In the genomic region with DNA sequence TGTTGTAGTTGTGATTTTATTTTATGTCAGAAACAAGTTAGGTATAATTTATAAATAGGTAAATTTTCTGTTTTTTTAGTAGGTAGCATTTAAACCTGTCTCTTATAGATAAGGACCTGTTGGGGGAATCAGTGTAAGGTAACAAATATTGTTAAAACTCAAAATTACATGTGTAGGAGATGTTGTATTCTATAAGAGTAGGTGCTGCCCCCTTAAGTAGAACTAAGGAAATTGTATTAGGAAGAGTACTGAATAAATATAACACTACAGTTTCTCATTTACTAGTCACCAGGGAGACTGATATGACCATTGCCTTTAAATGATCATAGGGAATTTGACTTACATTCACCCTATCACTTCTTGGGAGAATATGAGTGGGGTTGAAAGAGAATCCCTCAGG, we compare ENCODE assay signal across 9 cellular contexts. TPM values are rescaled to one million over a fixed set of nuclear protein-coding genes. Genes with fewer than 3 reads are reported as not detected.
DNase-seq lines count a peak whose midpoint lies in the region; ATAC-seq lines count a peak whose summit lies in the region.
"Had no signal": no experiment of that assay in that cellular context is flagged by ENCODE, and none has a peak within 500 bp of the region (broad histone marks: within the 10 kb centered on the region; RNA-seq: fewer than 3 reads in every experiment).

No MANE protein-coding gene starts in this region.

- peaks cover 22% of the 10 kb centered on the region for H3K36me3 Mint-ChIP-seq in stimulated activated memory B cell treated with anti-CD40 and anti-IgM and Interleukin-4, amounts not matched to agents 10 μg/mL and 1 μg/mL and 100 μg/mL, for 72 hours

- no peak overlapping the region for H2AK5ac ChIP-seq in mesendoderm (ENCODE audit: low read length)

- H3K27ac Mint-ChIP-seq in stimulated activated memory B cell treated with anti-CD40 and anti-IgM and Interleukin-4, amounts not matched to agents 10 μg/mL and 1 μg/mL and 100 μg/mL, for 72 hours, result no peak overlapping the region
- H3K27ac Mint-ChIP-seq: activated CD4-positive, alpha-beta T cell treated with anti-CD3 and anti-CD28 coated beads, Interleukin-2, amount 10 ng/mL, durations not matched to agents 24 days and 14 days had no signal

- no peaks in the 10 kb centered on the region for H3K79me2 ChIP-seq in mesendoderm (ENCODE audit: control insufficient read depth, insufficient read depth, low read length)

- H4K8ac ChIP-seq in mesendoderm (ENCODE audit: low read depth, low read length), result no peak overlapping the region

- H3K4me1 ChIP-seq in mesendoderm (ENCODE audit: control insufficient read depth, low read depth, low read length), result no peaks in the 10 kb centered on the region

- peak; percentile 42 for ATAC-seq in HG03175 (IDR thresholded peaks at IDR 0.05; ENCODE audit: unreplicated experiment)
- no peak for ATAC-seq in stimulated activated memory B cell treated with anti-CD40 and anti-IgM and Interleukin-4, amounts not matched to agents 10 μg/mL and 1 μg/mL and 100 μg/mL, for 72 hours

- no peak overlapping the region for H2BK15ac ChIP-seq in mesendoderm (replicated peaks; ENCODE audit: low read depth)

- DNase-seq in DMS114 treated with DMSO at 0.1 percent for 48 hours (lab: John Stamatoyannopoulos, UW; ENCODE audit: unreplicated experiment) (peak; percentile 22), amniotic epithelial cell (ENCODE audit: low read depth) (peak; percentile 33), mesendoderm (peak; percentile 26), cortex of kidney (lab: John Stamatoyannopoulos, UW) (no peak), HuH-7.5 (ENCODE audit: low spot score) (no peak)
- DNase-seq: activated CD4-positive, alpha-beta T cell treated with anti-CD3 and anti-CD28 coated beads, Interleukin-2, amount 10 ng/mL, durations not matched to agents 24 days and 14 days; stimulated activated CD8-positive, alpha-beta memory T cell treated with anti-CD3 and anti-CD28 coated beads, Interleukin-4, amount 100 ng/mL, for 48 hours had no signal

- no peak overlapping the region for H3K4me2 ChIP-seq in mesendoderm (ENCODE audit: low read length)

- H3K36me3 ChIP-seq in mesendoderm (ENCODE audit: control insufficient read depth, insufficient read depth, low read length), result no peaks in the 10 kb centered on the region

- no peaks in the 10 kb centered on the region for H3K27me3 Mint-ChIP-seq in stimulated activated memory B cell treated with anti-CD40 and anti-IgM and Interleukin-4, amounts not matched to agents 10 μg/mL and 1 μg/mL and 100 μg/mL, for 72 hours
- H3K27me3 Mint-ChIP-seq: activated CD4-positive, alpha-beta T cell treated with anti-CD3 and anti-CD28 coated beads, Interleukin-2, amount 10 ng/mL, durations not matched to agents 24 days and 14 days had no signal

- H2BK5ac ChIP-seq in mesendoderm (ENCODE audit: low read length), result no peak overlapping the region

- H3K27ac ChIP-seq in mesendoderm (ENCODE audit: low read depth, low read length), result no peak overlapping the region

- H3K79me1 ChIP-seq in mesendoderm (ENCODE audit: low read length), result no peaks in the 10 kb centered on the region

- H3K9ac ChIP-seq in mesendoderm (ENCODE audit: low read length), result no peak overlapping the region

- H3K9me3 Mint-ChIP-seq in stimulated activated memory B cell treated with anti-CD40 and anti-IgM and Interleukin-4, amounts not matched to agents 10 μg/mL and 1 μg/mL and 100 μg/mL, for 72 hours, result no peaks in the 10 kb centered on the region
- H3K9me3 Mint-ChIP-seq: activated CD4-positive, alpha-beta T cell treated with anti-CD3 and anti-CD28 coated beads, Interleukin-2, amount 10 ng/mL, durations not matched to agents 24 days and 14 days had no signal

- no peak overlapping the region for H3K4ac ChIP-seq in mesendoderm (ENCODE audit: low read depth, low read length)

- H3K4me1 Mint-ChIP-seq in stimulated activated memory B cell treated with anti-CD40 and anti-IgM and Interleukin-4, amounts not matched to agents 10 μg/mL and 1 μg/mL and 100 μg/mL, for 72 hours, result no peaks in the 10 kb centered on the region

- H3K18ac ChIP-seq in mesendoderm (ENCODE audit: low read length), result no peak overlapping the region

- H3K27me3 ChIP-seq in mesendoderm (ENCODE audit: insufficient read depth, low read length, poor library complexity), result no peaks in the 10 kb centered on the region

- H3K23ac ChIP-seq in mesendoderm (ENCODE audit: low read length), result no peak overlapping the region

- H3K4me3 Mint-ChIP-seq in stimulated activated memory B cell treated with anti-CD40 and anti-IgM and Interleukin-4, amounts not matched to agents 10 μg/mL and 1 μg/mL and 100 μg/mL, for 72 hours, result no peak overlapping the region
- H3K4me3 Mint-ChIP-seq: activated CD4-positive, alpha-beta T cell treated with anti-CD3 and anti-CD28 coated beads, Interleukin-2, amount 10 ng/mL, durations not matched to agents 24 days and 14 days had no signal

- no peak overlapping the region for H3K56ac ChIP-seq in mesendoderm (ENCODE audit: low read length)

- no peak overlapping the region for H3K4me3 ChIP-seq in mesendoderm (ENCODE audit: low read length)

- no peak overlapping the region for H2BK120ac ChIP-seq in mesendoderm (ENCODE audit: low read depth, low read length)

- no peak overlapping the region for H4K5ac ChIP-seq in mesendoderm (ENCODE audit: low read length)

RNA-seq across cellular contexts. Expression of gene SLC25A36, which starts 31.2 kb away (rescaled TPM):
- polyA plus RNA-seq in mesendoderm (2013, experiment 1 of 2), result 31.3 TPM
- 32.8 TPM for polyA plus RNA-seq in mesendoderm (2013, experiment 2 of 2)

Comparison
In these comparisons a context has a peak if more than half of its experiments do, and no peak if none do; other contexts are left out.
1. DNase-seq: peak in DMS114 treated with DMSO at 0.1 percent for 48 hours (single experiment), amniotic epithelial cell (single experiment) and mesendoderm (single experiment); none in cortex of kidney (single experiment) and HuH-7.5 (single experiment).